In the genomic region with DNA sequence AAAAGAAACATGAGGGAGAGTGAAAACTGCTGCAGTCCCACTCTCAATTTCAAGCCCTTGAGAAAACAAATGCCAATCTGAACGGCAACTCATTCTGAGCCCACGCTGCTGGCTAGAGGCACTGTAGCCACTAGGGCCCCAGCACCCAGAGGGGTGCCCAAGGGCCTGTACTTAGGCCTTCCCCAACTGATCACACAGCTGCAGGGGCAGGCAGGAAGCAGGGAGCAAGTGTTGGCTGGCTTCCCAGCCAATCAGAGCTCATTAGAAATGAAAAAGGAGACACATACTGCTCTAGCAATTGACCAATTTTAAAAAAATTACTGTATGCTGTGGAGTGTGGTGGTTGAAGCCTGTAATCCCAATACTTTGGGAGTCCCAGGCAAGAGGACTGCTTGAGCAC, we compare ENCODE assay signal across 20 cellular contexts. TPM values are rescaled to one million over a fixed set of nuclear protein-coding genes. Genes with fewer than 3 reads are reported as not detected.
DNase-seq lines count a peak whose midpoint lies in the region; ATAC-seq and TF ChIP-seq lines count a peak whose summit lies in the region.
"Had no signal": no experiment of that assay in that cellular context is flagged by ENCODE, and none has a peak within 500 bp of the region (broad histone marks: within the 10 kb centered on the region; RNA-seq: fewer than 3 reads in every experiment).

No MANE protein-coding gene starts in this region.

- no CpG with 5 or more reads among the region's 2 CpGs for WGBS in trophoblast cell (ENCODE audit: extremely low coverage, insufficient coverage, insufficient read length)

- H2AK5ac ChIP-seq in trophoblast cell (ENCODE audit: low read length): no peak overlapping the region

- H2AFZ ChIP-seq in OCI-LY1 (ENCODE audit: low read length) (0 out of 2 replicates have a peak overlapping the region, but pooled peaks have one; percentile 20), trophoblast cell (ENCODE audit: insufficient read depth, low read length, poor library complexity) (no peak overlapping the region)

- no peak overlapping the region for H4K8ac ChIP-seq in trophoblast cell (ENCODE audit: low read depth, low read length)

- POLR2A ChIA-PET in activated CD8-positive, alpha-beta T cell treated with anti-CD3 and anti-CD28 coated beads for 36 hours (lab: Charles Lee): no interaction called here

- no peaks in the 10 kb centered on the region for H4K20me1 ChIP-seq in OCI-LY1 (ENCODE audit: insufficient read depth, low read length)

- no peaks in the 10 kb centered on the region for H3K36me3 ChIP-seq in OCI-LY1 (ENCODE audit: insufficient read depth, low read length)
- no peaks in the 10 kb centered on the region for H3K36me3 ChIP-seq in trophoblast cell (ENCODE audit: control insufficient read depth in 1 of 2, insufficient read depth in 2 of 2, low read length in 2 of 2)
- H3K36me3 ChIP-seq: cardiac muscle cell had no signal

- H3K27me3 Mint-ChIP-seq in activated CD8-positive, alpha-beta T cell treated with anti-CD3 and anti-CD28 coated beads for 36 hours: peaks cover 7% of the 10 kb centered on the region

- H3K4me2 ChIP-seq in OCI-LY1 (ENCODE audit: low read length) (peak overlapping the region; percentile 93), trophoblast cell (ENCODE audit: low read length) (no peak overlapping the region)

- no peak overlapping the region for H2BK120ac ChIP-seq in trophoblast cell (ENCODE audit: insufficient read depth, low read length, poor library complexity)

- H3K27ac Mint-ChIP-seq in activated CD8-positive, alpha-beta T cell treated with anti-CD3 and anti-CD28 coated beads for 36 hours: no peak overlapping the region
- H3K27ac Mint-ChIP-seq: activated naive CD8-positive, alpha-beta T cell treated with anti-CD3 and anti-CD28 coated beads for 36 hours had no signal

- peaks cover 63% of the 10 kb centered on the region for H3K4me1 ChIP-seq in OCI-LY1 (ENCODE audit: insufficient read depth, low read length, severe bottlenecking)
- peaks cover 1% of the 10 kb centered on the region in 2 experiments for H3K4me1 ChIP-seq in trophoblast cell (ENCODE audit: control insufficient read depth in 1 of 2, insufficient read depth in 2 of 2, low read length in 2 of 2)

- H4K12ac ChIP-seq in trophoblast cell (ENCODE audit: low read depth, low read length): no peak overlapping the region

- H3F3A ChIP-seq in OCI-LY1 (ENCODE audit: insufficient read depth, low read length): peaks cover 13% of the 10 kb centered on the region

- peak; percentile 25 to 55 for DNase-seq in SHP77 (lab: John Stamatoyannopoulos, UW)
- DNase-seq in SHP77 treated with DMSO at 0.1 percent for 48 hours (lab: John Stamatoyannopoulos, UW): no peak
- DNase-seq in Jurkat, Clone E6-1 (ENCODE audit: low read depth, low spot score): peak; percentile 43
- no peak for DNase-seq in trophoblast cell
- DNase-seq in activated CD8-positive, alpha-beta T cell treated with anti-CD3 and anti-CD28 coated beads for 36 hours: no peak
- DNase-seq in stimulated activated naive CD8-positive, alpha-beta T cell treated with anti-CD3 and anti-CD28 coated beads, Interleukin-15, Interleukin-2, amounts not matched to agents 100 U/mL and 50 U/mL, for 24 hours: no peak
- no peak for DNase-seq in amniotic stem cell (lab: John Stamatoyannopoulos, UW)
- DNase-seq: activated naive CD8-positive, alpha-beta T cell treated with anti-CD3 and anti-CD28 coated beads for 36 hours; AML-193; DMS79 treated with DMSO at 0.1 percent for 48 hours; effector memory CD4-positive, alpha-beta T cell; left ventricle myocardium superior; NCI-H526; T-helper 2 cell; testis had no signal

- H3K36me3 Mint-ChIP-seq in activated CD8-positive, alpha-beta T cell treated with anti-CD3 and anti-CD28 coated beads for 36 hours (ENCODE audit: low read depth): no peaks in the 10 kb centered on the region
- H3K36me3 Mint-ChIP-seq: activated naive CD8-positive, alpha-beta T cell treated with anti-CD3 and anti-CD28 coated beads for 36 hours had no signal

- H3K27ac ChIP-seq in OCI-LY1 (ENCODE audit: low read depth, low read length, poor library complexity, severe bottlenecking) (peak overlapping the region; percentile 97), trophoblast cell (ENCODE audit: low read depth, low read length) (no peak overlapping the region)
- H3K27ac ChIP-seq: cardiac muscle cell, RWPE1, testis had no signal

- H3K4me3 Mint-ChIP-seq in activated CD8-positive, alpha-beta T cell treated with anti-CD3 and anti-CD28 coated beads for 36 hours: no peak overlapping the region
- H3K4me3 Mint-ChIP-seq: activated naive CD8-positive, alpha-beta T cell treated with anti-CD3 and anti-CD28 coated beads for 36 hours had no signal

- peaks cover 13% of the 10 kb centered on the region for H3K4me1 Mint-ChIP-seq in activated CD8-positive, alpha-beta T cell treated with anti-CD3 and anti-CD28 coated beads for 36 hours (ENCODE audit: low read depth)

- H2BK12ac ChIP-seq in trophoblast cell (ENCODE audit: low read length): no peak overlapping the region

- CTCF ChIA-PET in activated CD8-positive, alpha-beta T cell treated with anti-CD3 and anti-CD28 coated beads for 36 hours (lab: Charles Lee): interaction anchor here (1.2 kb wide), 1 partner anchor 91 kb away, joined by 3 read pairs; a partner anchor contains a TSS

- no peak overlapping the region for H2BK5ac ChIP-seq in trophoblast cell (ENCODE audit: low read depth, low read length, poor library complexity)

- H3K79me1 ChIP-seq in trophoblast cell (ENCODE audit: low read length): peaks cover 5% of the 10 kb centered on the region

- no peaks in the 10 kb centered on the region for H3K9me2 ChIP-seq in OCI-LY1 (ENCODE audit: low read depth, low read length)

- no peak overlapping the region for H3K4ac ChIP-seq in trophoblast cell (ENCODE audit: low read depth, low read length)

- intact Hi-C loops in activated CD8-positive, alpha-beta T cell treated with anti-CD3 and anti-CD28 coated beads for 36 hours (cut with micrococcal nuclease): no loop called here

- no peak for TF ChIP-seq CTCF in OCI-LY1 (IDR thresholded peaks at IDR 0.05; ENCODE audit: low read length)
- TF ChIP-seq CTCF in activated CD8-positive, alpha-beta T cell treated with anti-CD3 and anti-CD28 coated beads for 36 hours (IDR thresholded peaks at IDR 0.05): no peak

- no peaks in the 10 kb centered on the region for H3K9me3 Mint-ChIP-seq in activated CD8-positive, alpha-beta T cell treated with anti-CD3 and anti-CD28 coated beads for 36 hours
- H3K9me3 Mint-ChIP-seq: activated naive CD8-positive, alpha-beta T cell treated with anti-CD3 and anti-CD28 coated beads for 36 hours had no signal

- no peak overlapping the region for H4K91ac ChIP-seq in trophoblast cell (ENCODE audit: low read depth, low read length)

- no peak overlapping the region for H3K14ac ChIP-seq in trophoblast cell (ENCODE audit: low read length)

- H3K9ac ChIP-seq in OCI-LY1 (ENCODE audit: low read length): peak overlapping the region; percentile 48
- peak overlapping the region; percentile 61 for H3K9ac ChIP-seq in trophoblast cell (ENCODE audit: low read length)

- H3K9me3 ChIP-seq in OCI-LY1 (ENCODE audit: low read length) (no peaks in the 10 kb centered on the region), trophoblast cell (ENCODE audit: insufficient read depth, low read depth, low read length) (no peaks in the 10 kb centered on the region)
- H3K9me3 ChIP-seq: testis had no signal

- H3K79me2 ChIP-seq in OCI-LY1 (ENCODE audit: insufficient read depth, low read length) (no peaks in the 10 kb centered on the region), trophoblast cell (ENCODE audit: control insufficient read depth, insufficient read depth, low read length, poor library complexity) (peaks cover 3% of the 10 kb centered on the region)

- no peaks in the 10 kb centered on the region for H3K27me3 ChIP-seq in OCI-LY1 (ENCODE audit: insufficient read depth, low read length)
- no peaks in the 10 kb centered on the region for H3K27me3 ChIP-seq in trophoblast cell (ENCODE audit: insufficient read depth, low read length)
- H3K27me3 ChIP-seq: cardiac muscle cell, testis had no signal

- H3K4me3 ChIP-seq in Jurkat, Clone E6-1 (ENCODE audit: low read length): no peak overlapping the region
- H3K4me3 ChIP-seq in OCI-LY1 (ENCODE audit: low read depth, low read length, poor library complexity, severe bottlenecking) (peak overlapping the region; percentile 30), trophoblast cell (ENCODE audit: low read depth, low read length) (no peak overlapping the region)
- H3K4me3 ChIP-seq: cardiac muscle cell, GM12878, testis had no signal

- no peak overlapping the region for H3K18ac ChIP-seq in trophoblast cell (ENCODE audit: low read length)

- no peak for ATAC-seq in activated CD8-positive, alpha-beta T cell treated with anti-CD3 and anti-CD28 coated beads for 36 hours
- no peak for ATAC-seq in stimulated activated naive CD8-positive, alpha-beta T cell treated with anti-CD3 and anti-CD28 coated beads, Interleukin-15, Interleukin-2, amounts not matched to agents 100 U/mL and 50 U/mL, for 24 hours
- ATAC-seq: GM12878, HepG2, left ventricle myocardium superior had no signal

- H3K23ac ChIP-seq in trophoblast cell (ENCODE audit: low read length): no peak overlapping the region

RNA-seq across cellular contexts. Expression of a gene that starts 3.7 kb away (rescaled TPM):
- polyA plus RNA-seq in Jurkat, Clone E6-1 (2012; ENCODE audit: insufficient read depth, insufficient read length): 2.3 TPM
- 6.7 and 6.8 TPM in 2 replicates for polyA plus RNA-seq in trophoblast cell (2013)
- 1 to 10 TPM; 5.8 to 6.3 TPM for total RNA-seq in activated CD8-positive, alpha-beta T cell treated with anti-CD3 and anti-CD28 coated beads for 36 hours

Comparison
In these comparisons a context has a peak if more than half of its experiments do, and no peak if none do; other contexts are left out.
1. DNase-seq: peak in SHP77 (2 of 2) and Jurkat, Clone E6-1 (single experiment); none in SHP77 treated with DMSO at 0.1 percent for 48 hours (single experiment), trophoblast cell (0 of 2), activated CD8-positive, alpha-beta T cell treated with anti-CD3 and anti-CD28 coated beads for 36 hours (single experiment), stimulated activated naive CD8-positive, alpha-beta T cell treated with anti-CD3 and anti-CD28 coated beads, Interleukin-15, Interleukin-2, amounts not matched to agents 100 U/mL and 50 U/mL, for 24 hours (single experiment) and amniotic stem cell (single experiment).